1 cellular context compared by ENCODE assay signal in the genomic region with DNA sequence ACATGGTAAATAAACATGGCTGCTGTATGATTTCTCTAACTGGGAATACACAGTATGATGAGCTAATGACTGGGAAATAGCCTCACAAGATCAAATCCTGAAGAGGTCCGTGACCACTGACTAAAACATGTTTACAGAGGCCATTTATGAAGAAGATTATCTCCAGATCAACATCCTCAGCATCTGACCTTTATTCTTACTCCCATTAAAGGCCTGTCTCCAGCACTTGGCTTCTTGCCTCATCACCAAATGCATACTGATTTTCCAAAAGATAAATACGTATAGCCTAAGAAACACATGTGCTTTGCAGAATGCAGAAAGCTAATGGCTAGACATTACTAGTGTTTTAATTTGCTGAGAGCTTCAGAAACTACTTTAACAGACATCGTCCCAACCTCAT.
TF ChIP-seq lines count a peak whose summit lies in the region.

No MANE protein-coding gene starts in this region.

TF ChIP-seq in SK-N-SH treated with all-trans-retinoic acid at 6 μM for 48 hours, 23 proteins besides CTCF, POLR2A, EP300 and RAD21:
- TF ChIP-seq TSHZ2 (CRISPR knock-in tag; IDR thresholded peaks at IDR 0.05) (peak; percentile 66; the same call in 1 of the 2 replicates), ZNF70 (CRISPR knock-in tag; IDR thresholded peaks at IDR 0.05) (peak; percentile 37; the same call in 1 of the 2 replicates), RARB (CRISPR knock-in tag; IDR thresholded peaks at IDR 0.05) (no peak), SNAI2 (CRISPR knock-in tag; IDR thresholded peaks at IDR 0.05) (no peak), TCF4 (CRISPR knock-in tag; IDR thresholded peaks at IDR 0.05; ENCODE audit: borderline replicate concordance) (peak; percentile 91)
